In the genomic region with DNA sequence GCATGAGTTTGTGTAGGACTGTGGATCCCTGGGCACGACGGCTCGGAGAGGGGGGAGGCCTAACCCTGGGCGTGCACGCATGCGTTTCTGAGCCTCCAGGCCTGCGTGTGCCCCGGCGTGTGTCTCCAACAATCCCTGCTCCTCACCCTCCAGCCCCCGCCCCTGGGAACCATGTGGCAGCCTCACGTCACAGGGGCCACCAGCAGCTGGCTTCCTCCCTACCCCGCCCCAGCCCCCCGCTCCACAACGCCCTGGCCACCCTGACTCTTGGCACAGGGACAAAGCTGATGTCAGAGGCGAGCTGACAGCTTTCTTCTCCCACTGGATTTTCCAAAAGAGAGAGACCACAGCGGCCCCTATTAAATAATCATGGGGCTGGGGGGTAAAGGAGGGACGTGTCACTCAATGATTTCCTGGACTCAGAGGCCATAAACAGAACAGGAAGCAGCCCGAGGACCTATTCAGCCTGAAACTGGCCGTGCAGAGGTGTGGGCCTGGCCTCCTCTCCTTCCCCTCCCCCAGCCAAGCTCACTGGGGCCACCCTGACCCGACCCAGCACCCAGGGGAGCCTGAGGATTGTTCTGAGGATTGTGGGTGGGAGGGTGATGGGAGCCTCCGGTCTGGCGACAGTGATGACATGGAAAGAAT, we compare ENCODE assay signal across 1 cellular context.
TF ChIP-seq lines count a peak whose summit lies in the region.

No MANE protein-coding gene starts in this region.

TF ChIP-seq in H1, 55 proteins besides CTCF, POLR2A, EP300 and RAD21:
- TF ChIP-seq HDAC2 (IDR thresholded peaks at IDR 0.05; ENCODE audit: borderline replicate concordance in 1 of 2, low read depth in 2 of 2, low read length in 2 of 2) (no peak), NANOG (IDR thresholded peaks at IDR 0.05; ENCODE audit: insufficient read depth, low read depth, low read length, poor library complexity, severe bottlenecking) (no peak), KDM4A (IDR thresholded peaks at IDR 0.05; ENCODE audit: low read depth, low read length, severe bottlenecking) (no peak), CHD1 (IDR thresholded peaks at IDR 0.05; ENCODE audit: low read depth, low read length) (no peak), KDM5A (IDR thresholded peaks at IDR 0.05; ENCODE audit: low read length) (no peak), CBX5 (IDR thresholded peaks at IDR 0.05; ENCODE audit: low read depth, low read length) (no peak), RBBP5 (IDR thresholded peaks at IDR 0.05; ENCODE audit: borderline replicate concordance, low read depth, low read length) (no peak), MAFK (IDR thresholded peaks at IDR 0.05; ENCODE audit: low read depth, low read length) (no peak), CEBPB (IDR thresholded peaks at IDR 0.05; ENCODE audit: low read depth, low read length) (no peak), SIRT6 (IDR thresholded peaks at IDR 0.05; ENCODE audit: low read length) (no peak), EGR1 (IDR thresholded peaks at IDR 0.05; ENCODE audit: borderline replicate concordance, low read depth, low read length) (no peak), BACH1 (IDR thresholded peaks at IDR 0.05; ENCODE audit: low read length) (no peak), SUZ12 (IDR thresholded peaks at IDR 0.05; ENCODE audit: low read length) (no peak), ZNF274 (IDR thresholded peaks at IDR 0.05; ENCODE audit: borderline replicate concordance, extremely low read depth, low read length) (no peak), TBP (IDR thresholded peaks at IDR 0.05; ENCODE audit: low read depth, low read length) (no peak), FOSL1 (IDR thresholded peaks at IDR 0.05; ENCODE audit: insufficient read depth, low read depth, low read length) (no peak), CBX8 (IDR thresholded peaks at IDR 0.05; ENCODE audit: borderline replicate concordance, low read depth, low read length) (no peak), POU5F1 (IDR thresholded peaks at IDR 0.05; ENCODE audit: low read depth, low read length) (no peak), KDM1A (IDR thresholded peaks at IDR 0.05; ENCODE audit: borderline replicate concordance, low read length) (no peak)
- TF ChIP-seq, protein P1, sequence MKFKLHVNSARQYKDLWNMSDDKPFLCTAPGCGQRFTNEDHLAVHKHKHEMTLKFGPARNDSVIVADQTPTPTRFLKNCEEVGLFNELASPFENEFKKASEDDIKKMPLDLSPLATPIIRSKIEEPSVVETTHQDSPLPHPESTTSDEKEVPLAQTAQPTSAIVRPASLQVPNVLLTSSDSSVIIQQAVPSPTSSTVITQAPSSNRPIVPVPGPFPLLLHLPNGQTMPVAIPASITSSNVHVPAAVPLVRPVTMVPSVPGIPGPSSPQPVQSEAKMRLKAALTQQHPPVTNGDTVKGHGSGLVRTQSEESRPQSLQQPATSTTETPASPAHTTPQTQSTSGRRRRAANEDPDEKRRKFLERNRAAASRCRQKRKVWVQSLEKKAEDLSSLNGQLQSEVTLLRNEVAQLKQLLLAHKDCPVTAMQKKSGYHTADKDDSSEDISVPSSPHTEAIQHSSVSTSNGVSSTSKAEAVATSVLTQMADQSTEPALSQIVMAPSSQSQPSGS (IDR thresholded peaks at IDR 0.05; ENCODE audit: low read length) = no peak
